ENCODE assay signal across 24 cellular contexts in the genomic region with DNA sequence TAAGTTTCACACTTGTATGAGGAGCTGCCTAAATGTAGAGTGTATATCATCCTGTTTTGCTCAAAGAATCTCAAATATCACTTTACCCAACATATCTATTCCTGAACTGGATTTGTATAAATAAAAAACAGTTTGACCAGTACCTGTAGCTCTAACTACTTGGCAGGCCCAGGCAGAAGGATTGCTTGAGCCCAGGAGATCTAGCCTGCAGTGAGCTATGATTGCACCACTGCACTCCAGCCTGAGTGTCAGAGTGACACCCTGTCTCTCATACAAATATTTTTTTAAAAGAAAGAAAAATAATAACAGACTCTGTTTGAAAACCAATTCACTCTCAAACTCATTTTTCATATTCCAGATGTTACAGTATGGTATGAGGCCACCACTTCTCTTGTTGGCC. TPM values are rescaled to one million over a fixed set of nuclear protein-coding genes. Genes with fewer than 3 reads are reported as not detected.
A peak's percentile ranks its signal among the peaks of the same experiment; 100 is the strongest.
DNase-seq lines count a peak whose midpoint lies in the region; ATAC-seq and TF ChIP-seq lines count a peak whose summit lies in the region.
"Had no signal": no experiment of that assay in that cellular context is flagged by ENCODE, and none has a peak within 500 bp of the region (broad histone marks: within the 10 kb centered on the region; RNA-seq: fewer than 3 reads in every experiment).

No MANE protein-coding gene starts in this region.

- no peak overlapping the region for H2AFZ ChIP-seq in IMR-90 (replicated peaks; ENCODE audit: low read length, poor library complexity)

- DNase-seq in IMR-90 (no peak), esophagus muscularis mucosa (ENCODE audit: extremely low spot score) (no peak), uterus (no peak), NCI-H187 (lab: John Stamatoyannopoulos, UW) (no peak)
- DNase-seq in stimulated activated CD4-positive, alpha-beta T cell treated with anti-CD3 and anti-CD28 coated beads, Interleukin-2, amount 100 ng/mL, for 24 hours: no peak
- DNase-seq in activated CD4-positive, alpha-beta T cell treated with anti-CD3 and anti-CD28 coated beads, Interleukin-2, amount 50 U/mL, for 1 hour: no peak
- DNase-seq: BE2C; CD4-positive, alpha-beta T cell; COR-L47; DMS79; NCI-H1048; NCI-H1417 treated with DMSO at 0.1 percent for 48 hours; NCI-H187 treated with DMSO at 0.1 percent for 48 hours; NCI-H2107; NCI-H510A; NCI-H774; NK-92 treated with Interleukin-12 subunit alpha and Interleukin-12 subunit beta, amount 100 ng/mL, for 24 hours; SIG-M5 had no signal

- CTCF ChIA-PET in IMR-90 (lab: Yijun Ruan, JAX): no interaction called here

- TF ChIP-seq POLR2A in IMR-90 (IDR thresholded peaks at IDR 0.05; ENCODE audit: low read depth, low read length): no peak
- no peak for TF ChIP-seq POLR2A in esophagus muscularis mucosa (IDR thresholded peaks at IDR 0.05; ENCODE audit: low read depth)
- TF ChIP-seq POLR2A in uterus (IDR thresholded peaks at IDR 0.05): no peak

- no peaks in the 10 kb centered on the region for H3K9me3 ChIP-seq in IMR-90 (ENCODE audit: control insufficient read depth, insufficient read depth, low read length)
- H3K9me3 ChIP-seq in esophagus muscularis mucosa: no peaks in the 10 kb centered on the region
- H3K9me3 ChIP-seq in uterus: no peaks in the 10 kb centered on the region
- H3K9me3 ChIP-seq: BE2C, MG63 had no signal

- H3K27me3 ChIP-seq in IMR-90 (ENCODE audit: control insufficient read depth, insufficient read depth, low read length): peaks cover 9% of the 10 kb centered on the region
- H3K27me3 ChIP-seq in esophagus muscularis mucosa: no peaks in the 10 kb centered on the region
- H3K27me3 ChIP-seq in rectal smooth muscle tissue (ENCODE audit: control insufficient read depth, insufficient read depth, low read length): no peaks in the 10 kb centered on the region
- no peaks in the 10 kb centered on the region for H3K27me3 ChIP-seq in uterus
- H3K27me3 ChIP-seq: BE2C had no signal

- H3K4me2 ChIP-seq in IMR-90 (ENCODE audit: low read depth, low read length): no peak overlapping the region
- H3K4me2 ChIP-seq: A549 had no signal

- POLR2A ChIA-PET in IMR-90 (lab: Charles Lee; ENCODE audit: unreplicated experiment): interaction anchor here (1.1 kb wide), 1 partner anchor 10 kb away, joined by 3 read pairs; no protein-coding TSS in a partner anchor

- no peak overlapping the region for H2BK15ac ChIP-seq in IMR-90 (ENCODE audit: low read depth, low read length)

- no peak for TF ChIP-seq RAD21 in IMR-90 (IDR thresholded peaks at IDR 0.05; ENCODE audit: low read length)

- peaks cover 5% of the 10 kb centered on the region; the same call in 1 of the 2 replicates for H3K9me1 ChIP-seq in IMR-90 (ENCODE audit: insufficient read depth, low read length)

- H3K9ac ChIP-seq in IMR-90 (ENCODE audit: low read depth, low read length) (no peak overlapping the region), rectal smooth muscle tissue (ENCODE audit: low read length) (no peak overlapping the region)

- no peak overlapping the region for H2AK5ac ChIP-seq in IMR-90 (ENCODE audit: low read depth, low read length)

- H3K27ac ChIP-seq in IMR-90 (ENCODE audit: insufficient read depth, low read length) (no peak overlapping the region), esophagus muscularis mucosa (replicated peaks in 1 of 4) (peak overlapping the region; percentile 69 to 79 (median 74)), rectal smooth muscle tissue (ENCODE audit: low read depth, low read length) (peak overlapping the region; percentile 93), uterus (peak overlapping the region; percentile 70 to 76)
- H3K27ac ChIP-seq: A549 had no signal

- no peaks in the 10 kb centered on the region for H3K79me1 ChIP-seq in IMR-90 (ENCODE audit: low read depth in 1 of 2, low read length in 2 of 2)

- no peak overlapping the region for H4K91ac ChIP-seq in IMR-90 (ENCODE audit: insufficient read depth, low read depth, low read length)

- H3K36me3 ChIP-seq in IMR-90 (ENCODE audit: control insufficient read depth, insufficient read depth, low read length): no peaks in the 10 kb centered on the region
- H3K36me3 ChIP-seq in esophagus muscularis mucosa: no peaks in the 10 kb centered on the region
- no peaks in the 10 kb centered on the region for H3K36me3 ChIP-seq in rectal smooth muscle tissue (ENCODE audit: control insufficient read depth, insufficient read depth, low read length)
- H3K36me3 ChIP-seq in uterus: no peaks in the 10 kb centered on the region
- H3K36me3 ChIP-seq: BE2C, MG63 had no signal

- no peak overlapping the region for H3K18ac ChIP-seq in IMR-90 (ENCODE audit: low read depth, low read length)

- BruUV-seq in IMR-90 (replicated peaks; lab: Mats Ljungman, UMichigan): no TSS peak

- no peak overlapping the region for H3K14ac ChIP-seq in IMR-90 (replicated peaks; ENCODE audit: low read depth, low read length)

- peak; percentile 39 for ATAC-seq in IMR-90 (ENCODE audit: low read depth)
- ATAC-seq: A549, Panc1 had no signal

- no peak overlapping the region for H4K5ac ChIP-seq in IMR-90 (ENCODE audit: low read depth, low read length)

- H3K4ac ChIP-seq in IMR-90 (ENCODE audit: low read depth, low read length): no peak overlapping the region

- in situ Hi-C loops in IMR-90 (cut with MboI; ENCODE audit: low sequenced_read_pairs): no loop called here

- intact Hi-C loops in IMR-90 (cut with micrococcal nuclease) (no loop called here), esophagus muscularis mucosa (cut with DNase I) (loop anchor here (5.0 kb wide), 1 partner anchor 36 kb away; a partner anchor contains a TSS), uterus (cut with DNase I; ENCODE audit: low total_unique reads) (no loop called here)

- no peak overlapping the region for H3K56ac ChIP-seq in IMR-90 (ENCODE audit: extremely low read depth, insufficient read depth, low read length)

- H2AK9ac ChIP-seq in IMR-90 (replicated peaks; ENCODE audit: low read depth, low read length, poor library complexity): no peak overlapping the region

- H2BK20ac ChIP-seq in IMR-90 (ENCODE audit: low read depth, low read length): no peak overlapping the region

- dilution Hi-C loops in IMR-90 (cut with HindIII; ENCODE audit: low sequenced_read_pairs, unreplicated experiment): no loop called here

- no peak overlapping the region for H2BK120ac ChIP-seq in IMR-90 (ENCODE audit: low read depth, low read length)

- H4K8ac ChIP-seq in IMR-90 (ENCODE audit: low read depth in 2 of 2, low read length in 2 of 2): no peak overlapping the region

- H3K4me1 ChIP-seq in IMR-90 (ENCODE audit: control insufficient read depth, insufficient read depth, low read length) (peaks cover 4% of the 10 kb centered on the region), esophagus muscularis mucosa (peaks cover 18 to 66% (median 56%) of the 10 kb centered on the region in 4 donors), rectal smooth muscle tissue (ENCODE audit: control insufficient read depth, insufficient read depth, low read length) (peaks cover 27% of the 10 kb centered on the region), uterus (peaks cover 0 to 15% of the 10 kb centered on the region in 2 donors)
- H3K4me1 ChIP-seq: A549, BE2C had no signal

- no peak overlapping the region for H3K4me3 ChIP-seq in IMR-90 (ENCODE audit: insufficient read depth, low read depth, low read length)
- no peak overlapping the region for H3K4me3 ChIP-seq in esophagus muscularis mucosa
- H3K4me3 ChIP-seq in rectal smooth muscle tissue (ENCODE audit: low read length): no peak overlapping the region
- no peak overlapping the region for H3K4me3 ChIP-seq in uterus
- H3K4me3 ChIP-seq: A549, K562, MG63 had no signal

- TF ChIP-seq CTCF in IMR-90 (conservative IDR thresholded peaks at IDR 0.05; ENCODE audit: low read depth, low read length) (no peak), esophagus muscularis mucosa (IDR thresholded peaks at IDR 0.05) (no peak), uterus (IDR thresholded peaks at IDR 0.05) (no peak)

- no peaks in the 10 kb centered on the region for H4K20me1 ChIP-seq in IMR-90 (ENCODE audit: insufficient read depth, low read length)

- no peak for TF ChIP-seq EP300 in esophagus muscularis mucosa (IDR thresholded peaks at IDR 0.05)

- H3K23ac ChIP-seq in IMR-90 (ENCODE audit: low read depth, low read length): no peak overlapping the region

- no peak overlapping the region for H2BK5ac ChIP-seq in IMR-90 (ENCODE audit: low read depth, low read length, poor library complexity, severe bottlenecking)

TF ChIP-seq in IMR-90, 13 proteins besides CTCF, POLR2A, EP300 and RAD21 (continues in another document):
- no peak for TF ChIP-seq CHD1 (IDR thresholded peaks at IDR 0.05; ENCODE audit: low read depth, low read length)
- TF ChIP-seq MXI1 (IDR thresholded peaks at IDR 0.05; ENCODE audit: borderline replicate concordance, low read depth, low read length): no peak
- TF ChIP-seq BHLHE40 (IDR thresholded peaks at IDR 0.05; ENCODE audit: low read depth, low read length): no peak
- TF ChIP-seq RCOR1 (IDR thresholded peaks at IDR 0.05; ENCODE audit: insufficient replicate concordance, low read length): no peak
- TF ChIP-seq MAZ (IDR thresholded peaks at IDR 0.05; ENCODE audit: borderline replicate concordance, low read depth, low read length): no peak
- no peak for TF ChIP-seq SMC3 (IDR thresholded peaks at IDR 0.05; ENCODE audit: low read depth, low read length)

RNA-seq across cellular contexts. Expression of a gene that starts 7.7 kb away (rescaled TPM):
- 1.1 and 1.3 TPM in 2 replicates for total RNA-seq in IMR-90 (2012; rRNA removed)
- 17.8 and 18.8 TPM in 2 replicates for polyA plus RNA-seq in IMR-90 (2012; rRNA removed)
- 22.3 and 23.6 TPM in 2 replicates for polyA plus RNA-seq in IMR-90 (2012; cell fraction: cytosol; rRNA removed)
- 69.0 and 120 TPM in 2 replicates for polyA plus RNA-seq in IMR-90 (2012; cell fraction: nucleus; rRNA removed; ENCODE audit: low replicate concordance)
- 100 to 1,000 TPM in 3 of 4 donors, 10 to 100 TPM in 1; 99.2 to 342 (median 175) TPM for total RNA-seq in esophagus muscularis mucosa
- 100 to 1,000 TPM in 1 of 4 donors, 10 to 100 TPM in 3; 15.8 to 298 (median 66.2) TPM for total RNA-seq in uterus

RNA-seq across cellular contexts. Expression of a gene that starts 18.2 kb away (rescaled TPM):
- total RNA-seq in IMR-90 (2012; rRNA removed) (2.5 and 3.9 TPM in 2 replicates), esophagus muscularis mucosa (10 to 100 TPM in 1 of 4 donors, 1 to 10 TPM in 3; 5.8 to 11.8 (median 9.4) TPM), uterus (10 to 100 TPM in 2 of 4 donors, 1 to 10 TPM in 2; 5.9 to 27.2 (median 11.1) TPM)
- 3.1 TPM in 2 replicates for polyA plus RNA-seq in IMR-90 (2012; rRNA removed)
- polyA plus RNA-seq in IMR-90 (2012; cell fraction: cytosol; rRNA removed): 1.4 and 1.8 TPM in 2 replicates
- 1.3 TPM in 2 replicates for polyA plus RNA-seq in IMR-90 (2012; cell fraction: nucleus; rRNA removed; ENCODE audit: low replicate concordance)

RNA-seq across cellular contexts. Expression of a gene that starts 37.1 kb away (rescaled TPM):
- total RNA-seq in IMR-90 (2012; rRNA removed) (not detected in 2 replicates), esophagus muscularis mucosa (under 1 TPM in 1 of 4 donors, not detected in 3; 0.40 TPM), uterus (under 1 TPM in 1 of 4 donors, not detected in 3; 0.41 TPM)
- not detected in 2 replicates for polyA plus RNA-seq in IMR-90 (2012; rRNA removed)
- polyA plus RNA-seq in IMR-90 (2012; cell fraction: cytosol; rRNA removed): not detected in 2 replicates
- polyA plus RNA-seq in IMR-90 (2012; cell fraction: nucleus; rRNA removed; ENCODE audit: low replicate concordance): 0.04 TPM in 1 of 2 replicates, not detected in the other
- total RNA-seq: CD4-positive, alpha-beta T cell; K562; LHCN-M2 had no signal
- polyA plus RNA-seq: A549, K562 had no signal
